Comparison of ENCODE assay signal across 1 cellular context in the genomic region with DNA sequence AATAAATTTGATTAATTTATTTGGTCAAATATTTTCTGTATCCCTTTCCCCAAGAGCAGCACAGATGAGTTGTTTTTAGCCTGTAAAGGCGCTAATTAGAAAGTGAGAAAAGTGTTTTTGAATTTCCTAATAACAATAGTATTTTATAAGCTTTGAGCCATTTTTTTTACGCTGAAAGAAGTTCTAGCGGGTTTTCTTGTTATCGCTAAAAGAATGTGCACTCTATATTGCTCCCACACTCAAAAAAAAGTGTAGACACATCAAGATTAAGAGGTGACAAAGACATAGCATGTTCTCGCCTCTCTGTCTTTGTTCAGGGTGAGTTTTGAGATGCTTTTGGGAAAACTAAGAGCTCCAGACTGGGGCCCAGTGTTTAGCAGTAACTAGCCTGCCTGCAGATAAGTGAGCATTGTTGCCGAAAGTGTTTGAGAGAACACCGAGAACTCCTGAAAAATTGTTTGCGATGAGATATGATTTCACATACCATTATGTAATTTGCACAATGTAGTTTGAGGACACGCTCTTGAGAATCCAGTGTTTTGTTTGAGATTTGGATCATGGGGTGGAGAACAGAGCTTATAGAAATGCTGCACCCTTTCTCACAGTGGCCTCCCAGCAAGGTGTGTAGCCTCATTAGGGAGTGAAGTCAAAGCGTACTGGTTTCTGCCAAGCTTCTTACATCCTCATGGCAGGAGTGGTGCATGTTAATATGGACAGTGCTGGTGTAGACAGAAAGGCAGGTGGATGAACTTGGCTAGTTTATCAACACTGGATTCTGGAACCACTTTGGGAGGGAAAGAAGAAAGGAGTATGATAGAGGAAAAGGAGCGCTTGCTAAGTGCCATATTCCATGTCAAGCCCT.
A peak's percentile ranks its signal among the peaks of the same experiment; 100 is the strongest.
TF ChIP-seq lines count a peak whose summit lies in the region.

No MANE protein-coding gene starts in this region.

TF ChIP-seq in GM12878, 131 proteins besides CTCF, POLR2A, EP300 and RAD21 (continued from another document):
- TF ChIP-seq, protein P1, sequence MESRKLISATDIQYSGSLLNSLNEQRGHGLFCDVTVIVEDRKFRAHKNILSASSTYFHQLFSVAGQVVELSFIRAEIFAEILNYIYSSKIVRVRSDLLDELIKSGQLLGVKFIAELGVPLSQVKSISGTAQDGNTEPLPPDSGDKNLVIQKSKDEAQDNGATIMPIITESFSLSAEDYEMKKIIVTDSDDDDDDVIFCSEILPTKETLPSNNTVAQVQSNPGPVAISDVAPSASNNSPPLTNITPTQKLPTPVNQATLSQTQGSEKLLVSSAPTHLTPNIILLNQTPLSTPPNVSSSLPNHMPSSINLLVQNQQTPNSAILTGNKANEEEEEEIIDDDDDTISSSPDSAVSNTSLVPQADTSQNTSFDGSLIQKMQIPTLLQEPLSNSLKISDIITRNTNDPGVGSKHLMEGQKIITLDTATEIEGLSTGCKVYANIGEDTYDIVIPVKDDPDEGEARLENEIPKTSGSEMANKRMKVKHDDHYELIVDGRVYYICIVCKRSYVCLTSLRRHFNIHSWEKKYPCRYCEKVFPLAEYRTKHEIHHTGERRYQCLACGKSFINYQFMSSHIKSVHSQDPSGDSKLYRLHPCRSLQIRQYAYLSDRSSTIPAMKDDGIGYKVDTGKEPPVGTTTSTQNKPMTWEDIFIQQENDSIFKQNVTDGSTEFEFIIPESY (IDR thresholded peaks at IDR 0.05): peak; percentile 42; the same call in 1 of the 2 replicates
- no peak for TF ChIP-seq RB1 (IDR thresholded peaks at IDR 0.05; ENCODE audit: borderline replicate concordance)
- TF ChIP-seq, protein P2, sequence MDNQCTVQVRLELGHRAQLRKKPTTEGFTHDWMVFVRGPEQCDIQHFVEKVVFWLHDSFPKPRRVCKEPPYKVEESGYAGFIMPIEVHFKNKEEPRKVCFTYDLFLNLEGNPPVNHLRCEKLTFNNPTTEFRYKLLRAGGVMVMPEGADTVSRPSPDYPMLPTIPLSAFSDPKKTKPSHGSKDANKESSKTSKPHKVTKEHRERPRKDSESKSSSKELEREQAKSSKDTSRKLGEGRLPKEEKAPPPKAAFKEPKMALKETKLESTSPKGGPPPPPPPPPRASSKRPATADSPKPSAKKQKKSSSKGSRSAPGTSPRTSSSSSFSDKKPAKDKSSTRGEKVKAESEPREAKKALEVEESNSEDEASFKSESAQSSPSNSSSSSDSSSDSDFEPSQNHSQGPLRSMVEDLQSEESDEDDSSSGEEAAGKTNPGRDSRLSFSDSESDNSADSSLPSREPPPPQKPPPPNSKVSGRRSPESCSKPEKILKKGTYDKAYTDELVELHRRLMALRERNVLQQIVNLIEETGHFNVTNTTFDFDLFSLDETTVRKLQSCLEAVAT (IDR thresholded peaks at IDR 0.05): peak; percentile 94
- TF ChIP-seq, protein P3, sequence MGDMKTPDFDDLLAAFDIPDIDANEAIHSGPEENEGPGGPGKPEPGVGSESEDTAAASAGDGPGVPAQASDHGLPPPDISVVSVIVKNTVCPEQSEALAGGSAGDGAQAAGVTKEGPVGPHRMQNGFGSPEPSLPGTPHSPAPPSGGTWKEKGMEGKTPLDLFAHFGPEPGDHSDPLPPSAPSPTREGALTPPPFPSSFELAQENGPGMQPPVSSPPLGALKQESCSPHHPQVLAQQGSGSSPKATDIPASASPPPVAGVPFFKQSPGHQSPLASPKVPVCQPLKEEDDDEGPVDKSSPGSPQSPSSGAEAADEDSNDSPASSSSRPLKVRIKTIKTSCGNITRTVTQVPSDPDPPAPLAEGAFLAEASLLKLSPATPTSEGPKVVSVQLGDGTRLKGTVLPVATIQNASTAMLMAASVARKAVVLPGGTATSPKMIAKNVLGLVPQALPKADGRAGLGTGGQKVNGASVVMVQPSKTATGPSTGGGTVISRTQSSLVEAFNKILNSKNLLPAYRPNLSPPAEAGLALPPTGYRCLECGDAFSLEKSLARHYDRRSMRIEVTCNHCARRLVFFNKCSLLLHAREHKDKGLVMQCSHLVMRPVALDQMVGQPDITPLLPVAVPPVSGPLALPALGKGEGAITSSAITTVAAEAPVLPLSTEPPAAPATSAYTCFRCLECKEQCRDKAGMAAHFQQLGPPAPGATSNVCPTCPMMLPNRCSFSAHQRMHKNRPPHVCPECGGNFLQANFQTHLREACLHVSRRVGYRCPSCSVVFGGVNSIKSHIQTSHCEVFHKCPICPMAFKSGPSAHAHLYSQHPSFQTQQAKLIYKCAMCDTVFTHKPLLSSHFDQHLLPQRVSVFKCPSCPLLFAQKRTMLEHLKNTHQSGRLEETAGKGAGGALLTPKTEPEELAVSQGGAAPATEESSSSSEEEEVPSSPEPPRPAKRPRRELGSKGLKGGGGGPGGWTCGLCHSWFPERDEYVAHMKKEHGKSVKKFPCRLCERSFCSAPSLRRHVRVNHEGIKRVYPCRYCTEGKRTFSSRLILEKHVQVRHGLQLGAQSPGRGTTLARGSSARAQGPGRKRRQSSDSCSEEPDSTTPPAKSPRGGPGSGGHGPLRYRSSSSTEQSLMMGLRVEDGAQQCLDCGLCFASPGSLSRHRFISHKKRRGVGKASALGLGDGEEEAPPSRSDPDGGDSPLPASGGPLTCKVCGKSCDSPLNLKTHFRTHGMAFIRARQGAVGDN (IDR thresholded peaks at IDR 0.05): 0 out of 2 replicates have a peak, but pooled peaks have one; percentile 18
